2 cellular contexts compared by ENCODE assay signal in the genomic region with DNA sequence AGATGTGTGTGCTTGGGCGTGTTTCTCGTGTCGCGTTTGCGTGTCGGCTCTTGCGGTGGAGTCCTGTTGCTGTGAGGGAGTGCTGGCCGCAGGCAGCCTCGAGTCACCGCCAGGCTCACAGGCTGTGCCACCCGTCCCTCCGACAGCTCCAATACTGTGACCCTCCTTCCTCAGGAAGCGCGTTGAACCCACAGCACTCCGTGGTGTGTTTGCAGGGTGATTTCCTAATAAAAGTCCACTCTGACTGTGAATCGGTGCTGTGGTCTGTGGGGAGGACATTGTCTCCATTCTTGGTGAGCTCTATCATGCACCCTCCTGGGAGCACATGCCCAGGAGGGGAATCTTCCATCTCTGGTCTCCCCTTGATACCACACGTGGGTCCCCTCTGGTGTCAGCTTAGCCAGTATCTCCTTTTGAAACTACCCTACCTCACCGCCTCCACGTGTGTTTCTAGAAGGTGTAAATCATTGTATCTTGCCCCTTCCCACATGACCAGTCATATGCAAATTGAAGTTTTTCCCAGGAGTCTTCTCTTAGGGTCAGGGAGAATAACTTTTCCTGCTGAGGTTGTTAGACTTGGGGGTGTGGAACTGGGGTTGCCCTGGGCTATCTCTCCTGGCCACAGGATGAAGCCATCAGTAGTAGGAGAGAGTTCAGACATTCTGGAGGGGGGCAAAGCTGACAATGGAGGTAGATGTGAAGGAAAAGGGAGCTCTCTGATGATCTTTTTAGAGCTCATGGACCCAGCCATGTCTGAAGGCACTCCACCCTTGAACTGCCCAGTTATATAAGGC.
A peak's percentile ranks its signal among the peaks of the same experiment; 100 is the strongest.
TF ChIP-seq lines count a peak whose summit lies in the region.

No MANE protein-coding gene starts in this region.

TF ChIP-seq in GM12878, 131 proteins besides CTCF, POLR2A, EP300 and RAD21:
- TF ChIP-seq, protein P1, sequence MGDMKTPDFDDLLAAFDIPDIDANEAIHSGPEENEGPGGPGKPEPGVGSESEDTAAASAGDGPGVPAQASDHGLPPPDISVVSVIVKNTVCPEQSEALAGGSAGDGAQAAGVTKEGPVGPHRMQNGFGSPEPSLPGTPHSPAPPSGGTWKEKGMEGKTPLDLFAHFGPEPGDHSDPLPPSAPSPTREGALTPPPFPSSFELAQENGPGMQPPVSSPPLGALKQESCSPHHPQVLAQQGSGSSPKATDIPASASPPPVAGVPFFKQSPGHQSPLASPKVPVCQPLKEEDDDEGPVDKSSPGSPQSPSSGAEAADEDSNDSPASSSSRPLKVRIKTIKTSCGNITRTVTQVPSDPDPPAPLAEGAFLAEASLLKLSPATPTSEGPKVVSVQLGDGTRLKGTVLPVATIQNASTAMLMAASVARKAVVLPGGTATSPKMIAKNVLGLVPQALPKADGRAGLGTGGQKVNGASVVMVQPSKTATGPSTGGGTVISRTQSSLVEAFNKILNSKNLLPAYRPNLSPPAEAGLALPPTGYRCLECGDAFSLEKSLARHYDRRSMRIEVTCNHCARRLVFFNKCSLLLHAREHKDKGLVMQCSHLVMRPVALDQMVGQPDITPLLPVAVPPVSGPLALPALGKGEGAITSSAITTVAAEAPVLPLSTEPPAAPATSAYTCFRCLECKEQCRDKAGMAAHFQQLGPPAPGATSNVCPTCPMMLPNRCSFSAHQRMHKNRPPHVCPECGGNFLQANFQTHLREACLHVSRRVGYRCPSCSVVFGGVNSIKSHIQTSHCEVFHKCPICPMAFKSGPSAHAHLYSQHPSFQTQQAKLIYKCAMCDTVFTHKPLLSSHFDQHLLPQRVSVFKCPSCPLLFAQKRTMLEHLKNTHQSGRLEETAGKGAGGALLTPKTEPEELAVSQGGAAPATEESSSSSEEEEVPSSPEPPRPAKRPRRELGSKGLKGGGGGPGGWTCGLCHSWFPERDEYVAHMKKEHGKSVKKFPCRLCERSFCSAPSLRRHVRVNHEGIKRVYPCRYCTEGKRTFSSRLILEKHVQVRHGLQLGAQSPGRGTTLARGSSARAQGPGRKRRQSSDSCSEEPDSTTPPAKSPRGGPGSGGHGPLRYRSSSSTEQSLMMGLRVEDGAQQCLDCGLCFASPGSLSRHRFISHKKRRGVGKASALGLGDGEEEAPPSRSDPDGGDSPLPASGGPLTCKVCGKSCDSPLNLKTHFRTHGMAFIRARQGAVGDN (IDR thresholded peaks at IDR 0.05): 0 out of 2 replicates have a peak, but pooled peaks have one; percentile 24
- no peak for TF ChIP-seq ZNF384 (IDR thresholded peaks at IDR 0.05; ENCODE audit: borderline replicate concordance, low read depth, low read length)

TF ChIP-seq in liver, 16 proteins besides CTCF, POLR2A, EP300 and RAD21:
- TF ChIP-seq FOXA2 (IDR thresholded peaks at IDR 0.05): no peak
- no peak for TF ChIP-seq GABPA (IDR thresholded peaks at IDR 0.05 in 1 of 2, conservative IDR thresholded peaks at IDR 0.05 in 1 of 2)
- no peak for TF ChIP-seq ZBTB33 (IDR thresholded peaks at IDR 0.05)
- no peak for TF ChIP-seq NR2F2 (IDR thresholded peaks at IDR 0.05)
- no peak for TF ChIP-seq FOXA1 (IDR thresholded peaks at IDR 0.05)
- TF ChIP-seq SP1 (IDR thresholded peaks at IDR 0.05): no peak
